1 cellular context compared by ENCODE assay signal in the genomic region with DNA sequence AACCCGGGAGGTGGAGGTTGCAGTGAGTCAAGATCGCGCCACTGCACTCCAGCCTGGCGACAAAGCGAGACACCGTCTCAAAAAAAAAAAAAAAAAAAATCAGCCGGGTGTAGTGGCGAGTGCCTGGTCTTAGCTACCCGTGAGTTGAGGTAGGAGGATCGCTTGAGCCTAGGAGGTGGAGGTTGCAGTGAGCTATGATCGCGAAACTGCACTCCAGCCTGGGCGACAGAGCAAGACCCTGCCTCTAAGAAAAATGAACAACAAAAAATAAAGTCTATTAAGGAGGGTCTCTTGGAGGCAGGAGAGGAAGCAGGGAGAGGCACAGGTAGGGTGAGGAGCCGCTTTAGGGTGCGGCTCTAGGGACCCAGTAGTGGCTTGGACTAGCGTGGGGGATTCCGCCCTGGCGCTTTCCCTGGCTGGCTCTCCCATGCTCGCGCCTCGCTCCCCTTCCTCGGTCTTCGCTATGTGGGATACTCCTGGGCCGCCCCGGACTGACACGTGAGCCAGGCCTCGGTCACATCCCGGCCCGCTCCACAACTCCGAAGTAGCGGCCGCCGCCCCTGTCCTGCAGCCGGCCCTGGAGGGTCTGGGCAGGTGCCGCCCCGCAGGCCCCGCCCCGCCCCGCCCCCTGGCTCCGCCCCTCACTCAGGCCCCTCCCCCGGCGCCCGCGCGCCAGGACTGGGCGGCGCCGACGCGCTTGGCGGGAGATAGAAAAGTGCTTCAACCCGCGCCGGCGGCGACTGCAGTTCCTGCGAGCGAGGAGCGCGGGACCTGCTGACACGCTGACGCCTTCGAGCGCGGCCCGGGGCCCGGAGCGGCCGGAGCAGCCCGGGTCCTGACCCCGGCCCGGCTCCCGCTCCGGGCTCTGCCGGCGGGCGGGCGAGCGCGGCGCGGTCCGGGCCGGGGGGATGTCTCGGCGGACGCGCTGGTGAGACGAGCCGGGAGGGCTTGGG.
TF ChIP-seq lines count a peak whose summit lies in the region.

A gene (plus strand): TSS at position 739 of the 953 bp plus-strand sequence. CDS start 170 bp downstream, at position 909.

TF ChIP-seq in WTC11, 78 proteins besides CTCF, POLR2A, EP300 and RAD21 (continued from another document):
- TF ChIP-seq, protein P1, sequence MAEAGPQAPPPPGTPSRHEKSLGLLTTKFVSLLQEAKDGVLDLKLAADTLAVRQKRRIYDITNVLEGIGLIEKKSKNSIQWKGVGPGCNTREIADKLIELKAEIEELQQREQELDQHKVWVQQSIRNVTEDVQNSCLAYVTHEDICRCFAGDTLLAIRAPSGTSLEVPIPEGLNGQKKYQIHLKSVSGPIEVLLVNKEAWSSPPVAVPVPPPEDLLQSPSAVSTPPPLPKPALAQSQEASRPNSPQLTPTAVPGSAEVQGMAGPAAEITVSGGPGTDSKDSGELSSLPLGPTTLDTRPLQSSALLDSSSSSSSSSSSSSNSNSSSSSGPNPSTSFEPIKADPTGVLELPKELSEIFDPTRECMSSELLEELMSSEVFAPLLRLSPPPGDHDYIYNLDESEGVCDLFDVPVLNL (CRISPR knock-in tag; IDR thresholded peaks at IDR 0.05; ENCODE audit: borderline replicate concordance, low read depth) = peak; percentile 81; the same call in 1 of the 2 replicates
- TF ChIP-seq, protein P2, sequence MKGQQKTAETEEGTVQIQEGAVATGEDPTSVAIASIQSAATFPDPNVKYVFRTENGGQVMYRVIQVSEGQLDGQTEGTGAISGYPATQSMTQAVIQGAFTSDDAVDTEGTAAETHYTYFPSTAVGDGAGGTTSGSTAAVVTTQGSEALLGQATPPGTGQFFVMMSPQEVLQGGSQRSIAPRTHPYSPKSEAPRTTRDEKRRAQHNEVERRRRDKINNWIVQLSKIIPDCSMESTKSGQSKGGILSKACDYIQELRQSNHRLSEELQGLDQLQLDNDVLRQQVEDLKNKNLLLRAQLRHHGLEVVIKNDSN (CRISPR knock-in tag; IDR thresholded peaks at IDR 0.05) = peak; percentile 54; the same call in 1 of the 2 replicates
- TF ChIP-seq, protein P3, sequence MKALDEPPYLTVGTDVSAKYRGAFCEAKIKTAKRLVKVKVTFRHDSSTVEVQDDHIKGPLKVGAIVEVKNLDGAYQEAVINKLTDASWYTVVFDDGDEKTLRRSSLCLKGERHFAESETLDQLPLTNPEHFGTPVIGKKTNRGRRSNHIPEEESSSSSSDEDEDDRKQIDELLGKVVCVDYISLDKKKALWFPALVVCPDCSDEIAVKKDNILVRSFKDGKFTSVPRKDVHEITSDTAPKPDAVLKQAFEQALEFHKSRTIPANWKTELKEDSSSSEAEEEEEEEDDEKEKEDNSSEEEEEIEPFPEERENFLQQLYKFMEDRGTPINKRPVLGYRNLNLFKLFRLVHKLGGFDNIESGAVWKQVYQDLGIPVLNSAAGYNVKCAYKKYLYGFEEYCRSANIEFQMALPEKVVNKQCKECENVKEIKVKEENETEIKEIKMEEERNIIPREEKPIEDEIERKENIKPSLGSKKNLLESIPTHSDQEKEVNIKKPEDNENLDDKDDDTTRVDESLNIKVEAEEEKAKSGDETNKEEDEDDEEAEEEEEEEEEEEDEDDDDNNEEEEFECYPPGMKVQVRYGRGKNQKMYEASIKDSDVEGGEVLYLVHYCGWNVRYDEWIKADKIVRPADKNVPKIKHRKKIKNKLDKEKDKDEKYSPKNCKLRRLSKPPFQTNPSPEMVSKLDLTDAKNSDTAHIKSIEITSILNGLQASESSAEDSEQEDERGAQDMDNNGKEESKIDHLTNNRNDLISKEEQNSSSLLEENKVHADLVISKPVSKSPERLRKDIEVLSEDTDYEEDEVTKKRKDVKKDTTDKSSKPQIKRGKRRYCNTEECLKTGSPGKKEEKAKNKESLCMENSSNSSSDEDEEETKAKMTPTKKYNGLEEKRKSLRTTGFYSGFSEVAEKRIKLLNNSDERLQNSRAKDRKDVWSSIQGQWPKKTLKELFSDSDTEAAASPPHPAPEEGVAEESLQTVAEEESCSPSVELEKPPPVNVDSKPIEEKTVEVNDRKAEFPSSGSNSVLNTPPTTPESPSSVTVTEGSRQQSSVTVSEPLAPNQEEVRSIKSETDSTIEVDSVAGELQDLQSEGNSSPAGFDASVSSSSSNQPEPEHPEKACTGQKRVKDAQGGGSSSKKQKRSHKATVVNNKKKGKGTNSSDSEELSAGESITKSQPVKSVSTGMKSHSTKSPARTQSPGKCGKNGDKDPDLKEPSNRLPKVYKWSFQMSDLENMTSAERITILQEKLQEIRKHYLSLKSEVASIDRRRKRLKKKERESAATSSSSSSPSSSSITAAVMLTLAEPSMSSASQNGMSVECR (CRISPR knock-in tag; IDR thresholded peaks at IDR 0.05; ENCODE audit: borderline replicate concordance) = 0 out of 2 replicates have a peak, but pooled peaks have one; percentile 33
TF ChIP-seq in WTC11: peak in this region for 11.
